ENCODE assay signal across 21 cellular contexts in genomic region chr1:246383217-246383616, GRCh38.
DNase-seq lines count a peak whose midpoint lies in the region; ATAC-seq, FAIRE-seq and TF ChIP-seq lines count a peak whose summit lies in the region.
"Had no signal": no experiment of that assay in that cellular context is flagged by ENCODE, and none has a peak within 500 bp of the region (broad histone marks: within the 10 kb centered on the region; RNA-seq: fewer than 3 reads in every experiment).

No MANE protein-coding gene starts in this region.

- intact Hi-C loops in dorsolateral prefrontal cortex (cut with DNase I): no loop called here

- H3K27me3 ChIP-seq in bronchial epithelial cell (ENCODE audit: control insufficient read depth, insufficient read depth, low read length) (no peaks in the 10 kb centered on the region), dorsolateral prefrontal cortex (no peaks in the 10 kb centered on the region)
- H3K27me3 ChIP-seq: BLaER1 treated with 17β-estradiol and CSF1 and Interleukin-3, amounts not matched to agents 10 nM and 100 nM; Peyer's patch; tibial nerve had no signal

- ATAC-seq in GM18505 (IDR thresholded peaks at IDR 0.05; ENCODE audit: unreplicated experiment) (no peak), HG02885 (IDR thresholded peaks at IDR 0.05; ENCODE audit: poor library complexity, unreplicated experiment) (no peak)
- ATAC-seq: left ventricle myocardium superior had no signal

- no peaks in the 10 kb centered on the region for H3K36me3 ChIP-seq in bronchial epithelial cell (ENCODE audit: control insufficient read depth, insufficient read depth, low read length)
- H3K36me3 ChIP-seq: Peyer's patch, tibial nerve had no signal

- peak; percentile 6 for DNase-seq in ELR (ENCODE audit: low read depth)
- DNase-seq in H54 (ENCODE audit: insufficient read length, low spot score): no peak
- peak; percentile 77 for DNase-seq in bronchial epithelial cell (ENCODE audit: low read depth)
- DNase-seq in kidney tubule cell (ENCODE audit: low spot score): peak; percentile 51
- DNase-seq in dorsolateral prefrontal cortex: no peak
- DNase-seq: activated CD4-positive, alpha-beta T cell treated with anti-CD3 and anti-CD28 coated beads, Interleukin-2, amount 10 ng/mL, durations not matched to agents 7 days and 5 days; glutamatergic neuron; left ventricle myocardium superior; NCI-H1092 treated with DMSO at 0.1 percent for 48 hours; NCI-H187; NCI-H2171; NCI-H82; Peyer's patch; SHP77 treated with DMSO at 0.1 percent for 48 hours; stimulated activated CD4-positive, alpha-beta T cell treated with anti-CD3 and anti-CD28 coated beads, Interleukin-12 subunit alpha, Interleukin-12 subunit beta, amount 100 ng/mL, for 4 hours; stimulated activated CD4-positive, alpha-beta T cell treated with anti-CD3 and anti-CD28 coated beads, Interleukin-2, amount 100 ng/mL, for 48 hours had no signal

- H3K27ac ChIP-seq in dorsolateral prefrontal cortex: no peak overlapping the region
- H3K27ac ChIP-seq: BLaER1 treated with 17β-estradiol and CSF1 and Interleukin-3, amounts not matched to agents 10 nM and 100 nM; Peyer's patch; tibial nerve had no signal

- FAIRE-seq in H54 (lab: Jason Lieb, UNC) (peak; percentile 75), bronchial epithelial cell (lab: Jason Lieb, UNC) (no peak)
- FAIRE-seq: islet of Langerhans had no signal

- TF ChIP-seq POLR2A in H54 (IDR thresholded peaks at IDR 0.05; ENCODE audit: low read depth, low read length) (no peak), GM18505 (IDR thresholded peaks at IDR 0.05; ENCODE audit: borderline replicate concordance, extremely low read depth, insufficient read depth, insufficient read length) (no peak)

- H3K4me3 ChIP-seq in bronchial epithelial cell (ENCODE audit: low read depth, low read length): no peak overlapping the region
- H3K4me3 ChIP-seq in dorsolateral prefrontal cortex: no peak overlapping the region
- H3K4me3 ChIP-seq: BLaER1 treated with 17β-estradiol and CSF1 and Interleukin-3, amounts not matched to agents 10 nM and 100 nM; Peyer's patch; tibial nerve had no signal

- TF ChIP-seq CTCF in bronchial epithelial cell (IDR thresholded peaks at IDR 0.05; ENCODE audit: insufficient read depth, low read length, severe bottlenecking): no peak
- no peak for TF ChIP-seq CTCF in dorsolateral prefrontal cortex (IDR thresholded peaks at IDR 0.05 in 54 of 56, conservative IDR thresholded peaks at IDR 0.05 in 2 of 56; ENCODE audit: low read depth in 1 of 56, partially characterized antibody in 56 of 56)

Comparison
In these comparisons a context has a peak if more than half of its experiments do, and no peak if none do; other contexts are left out.
1. DNase-seq: peak in ELR (single experiment), bronchial epithelial cell (single experiment) and kidney tubule cell (single experiment); none in H54 (single experiment) and dorsolateral prefrontal cortex (0 of 10).